ENCODE assay signal across 9 cellular contexts in genomic region chr11:120212259-120212888, GRCh38. TPM values are rescaled to one million over a fixed set of nuclear protein-coding genes. Genes with fewer than 3 reads are reported as not detected.
DNase-seq lines count a peak whose midpoint lies in the region; ATAC-seq, FAIRE-seq and TF ChIP-seq lines count a peak whose summit lies in the region.
"Had no signal": no experiment of that assay in that cellular context is flagged by ENCODE, and none has a peak within 500 bp of the region (broad histone marks: within the 10 kb centered on the region; RNA-seq: fewer than 3 reads in every experiment).

No MANE protein-coding gene starts in this region.

- H2AFZ ChIP-seq in GM12878 (ENCODE audit: control insufficient read depth, low read depth, low read length) = no peak overlapping the region

- no peak for TF ChIP-seq EP300 in GM12878 (IDR thresholded peaks at IDR 0.05; ENCODE audit: borderline replicate concordance in 1 of 2, control insufficient read depth in 1 of 2, low read depth in 2 of 2, low read length in 2 of 2)
- no peak for TF ChIP-seq EP300 in stomach (IDR thresholded peaks at IDR 0.05)

- H3K4me1 ChIP-seq in GM12878 (ENCODE audit: control insufficient read depth, insufficient read depth, low read length) (peaks cover 11% of the 10 kb centered on the region), kidney (ENCODE audit: control insufficient read depth in 1 of 2, insufficient read depth in 1 of 2, low read depth in 1 of 2, low read length in 2 of 2) (peaks cover 29 to 32% of the 10 kb centered on the region in 2 donors), stomach (peaks cover 28 to 92% (median 79%) of the 10 kb centered on the region in 4 donors)

- H3K9me3 ChIP-seq in GM12878 (replicated peaks; ENCODE audit: control insufficient read depth, insufficient read depth, low read length) (no peaks in the 10 kb centered on the region), kidney (ENCODE audit: control insufficient read depth in 1 of 2, low read length in 2 of 2) (no peaks in the 10 kb centered on the region), stomach (no peaks in the 10 kb centered on the region)

- TF ChIP-seq CTCF in GM12878 (IDR thresholded peaks at IDR 0.05 in 2 of 3, conservative IDR thresholded peaks at IDR 0.05 in 1 of 3; ENCODE audit: control insufficient read depth in 2 of 3, extremely low read depth in 1 of 3, insufficient read depth in 1 of 3, low read depth in 3 of 3, low read length in 3 of 3) (no peak), kidney (IDR thresholded peaks at IDR 0.05; ENCODE audit: borderline replicate concordance, extremely low read depth, insufficient read depth) (no peak), stomach (IDR thresholded peaks at IDR 0.05) (no peak), D721Med (IDR thresholded peaks at IDR 0.05; ENCODE audit: insufficient read depth, missing control alignments) (no peak)

- no peaks in the 10 kb centered on the region for H3K79me2 ChIP-seq in GM12878 (ENCODE audit: control insufficient read depth, insufficient read depth, low read length)

- H3K9ac ChIP-seq in GM12878 (ENCODE audit: control insufficient read depth, insufficient read depth, low read length) = no peak overlapping the region
- H3K9ac ChIP-seq in kidney (ENCODE audit: low read length in 2 of 2) = peak overlapping the region in 1 of 2 donors; percentile 53

- intact Hi-C loops in GM12878 (cut with micrococcal nuclease; ENCODE audit: unreplicated experiment) (loop anchor here (5.0 kb wide), 1 partner anchor 35 kb away; no protein-coding TSS in a partner anchor), kidney (cut with DNase I) (no loop called here), stomach (cut with DNase I; ENCODE audit: low total_unique reads) (no loop called here)

- no peak for TF ChIP-seq RAD21 in GM12878 (IDR thresholded peaks at IDR 0.05; ENCODE audit: insufficient read depth, low read depth, low read length)

- ATAC-seq in GM12878 (no peak), HG02610 (IDR thresholded peaks at IDR 0.05; ENCODE audit: unreplicated experiment) (no peak)

- H3K4me2 ChIP-seq in GM12878 (ENCODE audit: control insufficient read depth, insufficient read depth) = no peak overlapping the region

- TF ChIP-seq POLR2A in GM12878 (IDR thresholded peaks at IDR 0.05; ENCODE audit: low read depth, low read length) (no peak), stomach (IDR thresholded peaks at IDR 0.05) (no peak)

- H3K36me3 ChIP-seq in GM12878 (ENCODE audit: control insufficient read depth in 2 of 2, insufficient read depth in 2 of 2, low read length in 1 of 2) = no peaks in the 10 kb centered on the region
- H3K36me3 ChIP-seq in kidney (ENCODE audit: control insufficient read depth in 1 of 2, insufficient read depth in 2 of 2, low read length in 2 of 2) = no peaks in the 10 kb centered on the region
- peaks cover 0 to 10% (median 7%) of the 10 kb centered on the region in 4 donors for H3K36me3 ChIP-seq in stomach

- POLR2A ChIA-PET in GM12878 (lab: Charles Lee) = no interaction called here

- FAIRE-seq in GM12878 (lab: Jason Lieb, UNC) = no peak
- no peak for FAIRE-seq in kidney (lab: Jason Lieb, UNC)
- no peak for FAIRE-seq in D721Med (lab: Jason Lieb, UNC)

- H4K20me1 ChIP-seq in GM12878 (ENCODE audit: control insufficient read depth, insufficient read depth) = no peaks in the 10 kb centered on the region

- BruUV-seq in GM12878 (replicated peaks; lab: Mats Ljungman, UMichigan) = TSS peak; percentile 43

- no peak overlapping the region for H3K27ac ChIP-seq in GM12878 (ENCODE audit: control insufficient read depth, insufficient read depth)
- peak overlapping the region in 1 of 2 donors; percentile 69 for H3K27ac ChIP-seq in kidney (ENCODE audit: low read depth in 2 of 2, low read length in 2 of 2)
- peak overlapping the region; percentile 55 to 93 (median 88) for H3K27ac ChIP-seq in stomach

- peak; percentile 39 for DNase-seq in HT-29 (ENCODE audit: low spot score)
- DNase-seq in GM12878 (ENCODE audit: low read depth, low spot score) = no peak
- DNase-seq in kidney = peak; percentile 61
- DNase-seq in stomach = no peak
- no peak for DNase-seq in medulla oblongata (ENCODE audit: extremely low spot score)
- no peak for DNase-seq in D721Med (ENCODE audit: insufficient read length, low spot score)
- DNase-seq in NCI-H1092 (lab: John Stamatoyannopoulos, UW) = no peak
- DNase-seq: activated effector memory CD4-positive, alpha-beta T cell treated with Interleukin-2 at 50 U/mL for 16 hours had no signal

- WGBS in GM12878 (ENCODE audit: insufficient coverage, insufficient replicate concordance, low lambda C conversion rate, missing lambda C conversion rate) = 47% methylated on average over 14 of the region's 14 CpGs
- WGBS in stomach, 5 donors = 27 to 45% (median 34%) methylated on average over 13 to 14 of the region's 14 CpGs

- H3K27me3 ChIP-seq in GM12878 (replicated peaks in 1 of 2; ENCODE audit: control insufficient read depth in 2 of 2, insufficient read depth in 2 of 2, low read length in 1 of 2) (peaks cover 0 to 1% of the 10 kb centered on the region in 2 experiments; a peak in 1 of 4 replicates), stomach (peaks cover 0 to 6% (median 0%) of the 10 kb centered on the region in 3 donors)

- in situ Hi-C loops in GM12878 (cut with MboI) = no loop called here

- H3K4me3 ChIP-seq in GM12878 (no peak overlapping the region), kidney (ENCODE audit: low read length in 2 of 2) (peak overlapping the region; percentile 13 to 60), stomach (peak overlapping the region; percentile 70 to 89 (median 76))

- CTCF ChIA-PET in GM12878 (lab: Yijun Ruan, JAX) = interaction anchor here (0.5 to 2.8 kb wide), 4 partner anchors 37 to 431 kb away, joined by 3 to 8 read pairs (median 4); no protein-coding TSS in a partner anchor

- SMC1A ChIA-PET in GM12878 (lab: Charles Lee; ENCODE audit: uncharacterized antibody, unreplicated experiment) = interaction anchor here (0.9 kb wide), 2 partner anchors 87 to 90 kb away, joined by 3 read pairs; no protein-coding TSS in a partner anchor

- RAD21 ChIA-PET in GM12878 (lab: Charles Lee; ENCODE audit: unreplicated experiment) = no interaction called here

TF ChIP-seq in GM12878, 131 proteins besides CTCF, POLR2A, EP300 and RAD21 (continues in another document):
- TF ChIP-seq NFXL1 (IDR thresholded peaks at IDR 0.05; ENCODE audit: borderline replicate concordance) (no peak), SMAD1 (IDR thresholded peaks at IDR 0.05; ENCODE audit: low read depth, partially characterized antibody) (no peak), HDGF (IDR thresholded peaks at IDR 0.05) (no peak), BRCA1 (IDR thresholded peaks at IDR 0.05; ENCODE audit: low read depth, low read length) (no peak), CHD4 (IDR thresholded peaks at IDR 0.05) (no peak)

RNA-seq across cellular contexts. Expression of gene OAF, which starts 1.5 kb away (rescaled TPM):
- 68.5 and 87.3 TPM in 2 replicates for total RNA-seq in HT-29 (2014; rRNA removed; shearing (Covaris generic))
- total RNA-seq in GM12878 (2013; cell fraction: nucleolus; rRNA removed) = 9.4 and 15.9 TPM in 2 replicates
- total RNA-seq in GM12878 (2014; rRNA removed) (1.5 and 1.8 TPM in 2 replicates), GM12878 (2014; rRNA removed; fragmentation: Illumina TruSeq; extraction: Trizol) (0.55 and 1.0 TPM in 2 replicates), GM12878 (2021) (1.5 and 2.0 TPM in 2 replicates), kidney (48.2 TPM), stomach (100 to 1,000 TPM in 2 of 5 donors, 10 to 100 TPM in 3; 23.3 to 380 (median 37.2) TPM)
- polyA plus RNA-seq in GM12878 (2011; ENCODE audit: low read depth) = 0.85 TPM
- polyA plus RNA-seq in GM12878 (2011; rRNA removed) (2.5 and 4.7 TPM in 2 replicates), GM12878 (2014; fragmentation: Illumina TruSeq; extraction: Trizol) (0.51 and 0.55 TPM in 2 replicates), GM12878 (2014; fragmentation: Nextera tagmentation; extraction: Ambion mirVana) (under 1 TPM; 0.10 to 0.22 TPM), GM12878 (2014; rRNA removed) (1.5 and 1.6 TPM in 2 replicates), GM12878 (2016; fragmentation: Nextera tagmentation; extraction: Ambion mirVana) (1 to 10 TPM in 1 of 2 experiments, under 1 TPM in 1; 0.24 to 1.1 TPM), kidney (ENCODE audit: insufficient read depth, low read depth, low replicate concordance) (78.1 TPM), stomach (10 to 100 TPM; 17.1 to 30.5 (median 30.2) TPM)
- 5.8 and 7.1 TPM in 2 replicates for polyA plus RNA-seq in GM12878 (2011; cell fraction: cytosol; rRNA removed)
- polyA plus RNA-seq in GM12878 (2011; cell fraction: nucleus; rRNA removed) = 6.2 and 8.7 TPM in 2 replicates
- polyA plus RNA-seq in GM12878 (2012) = 1.9 and 2.1 TPM in 2 replicates
- 1.1 and 3.6 TPM in 2 replicates for polyA minus RNA-seq in GM12878 (2011; rRNA and poly(A)+ RNA removed)
- 0.80 and 1.2 TPM in 2 replicates for polyA minus RNA-seq in GM12878 (2011; cell fraction: cytosol; rRNA and poly(A)+ RNA removed)
- 1.9 and 4.7 TPM in 2 replicates for polyA minus RNA-seq in GM12878 (2011; cell fraction: nucleus; rRNA and poly(A)+ RNA removed)

RNA-seq across cellular contexts. Expression of gene POU2F3, which starts 27.6 kb away (rescaled TPM):
- 0.28 and 0.86 TPM in 2 replicates for total RNA-seq in HT-29 (2014; rRNA removed; shearing (Covaris generic))
- total RNA-seq in GM12878 (2013; cell fraction: nucleolus; rRNA removed) = 10.1 and 12.8 TPM in 2 replicates
- 0.11 and 0.16 TPM in 2 replicates for total RNA-seq in GM12878 (2014; rRNA removed)
- 0.18 and 0.22 TPM in 2 replicates for total RNA-seq in GM12878 (2014; rRNA removed; fragmentation: Illumina TruSeq; extraction: Trizol)
- 0.21 and 0.36 TPM in 2 replicates for total RNA-seq in GM12878 (2021)
- polyA plus RNA-seq in GM12878 (2011; ENCODE audit: low read depth) = not detected
- 3.5 and 4.4 TPM in 2 replicates for polyA plus RNA-seq in GM12878 (2011; rRNA removed)
- 2.5 and 2.6 TPM in 2 replicates for polyA plus RNA-seq in GM12878 (2011; cell fraction: cytosol; rRNA removed)
- polyA plus RNA-seq in GM12878 (2011; cell fraction: nucleus; rRNA removed) = 4.4 and 5.4 TPM in 2 replicates
- polyA plus RNA-seq in GM12878 (2012) = 0.22 and 0.36 TPM in 2 replicates
- 0.17 and 0.53 TPM in 2 replicates for polyA plus RNA-seq in GM12878 (2014; fragmentation: Illumina TruSeq; extraction: Trizol)
- under 1 TPM; 0.15 to 0.37 TPM for polyA plus RNA-seq in GM12878 (2014; fragmentation: Nextera tagmentation; extraction: Ambion mirVana)
- polyA plus RNA-seq in GM12878 (2014; rRNA removed) = 0.05 and 0.09 TPM in 2 replicates
- under 1 TPM; 0.31 to 0.39 TPM for polyA plus RNA-seq in GM12878 (2016; fragmentation: Nextera tagmentation; extraction: Ambion mirVana)
- polyA minus RNA-seq in GM12878 (2011; rRNA and poly(A)+ RNA removed) = 3.5 and 3.6 TPM in 2 replicates
- polyA minus RNA-seq in GM12878 (2011; cell fraction: cytosol; rRNA and poly(A)+ RNA removed) = 0.80 and 2.2 TPM in 2 replicates
- 2.4 and 4.2 TPM in 2 replicates for polyA minus RNA-seq in GM12878 (2011; cell fraction: nucleus; rRNA and poly(A)+ RNA removed)
- 0.85 TPM for total RNA-seq in kidney
- polyA plus RNA-seq in kidney (ENCODE audit: insufficient read depth, low read depth, low replicate concordance) = 1.2 TPM
- total RNA-seq in stomach = 1 to 10 TPM in 2 of 5 donors, under 1 TPM in 1, not detected in 2; 0.18 to 1.9 (median 1.3) TPM
- 1 to 10 TPM in 2 of 3 donors, under 1 TPM in 1; 0.75 to 1.5 (median 1.3) TPM for polyA plus RNA-seq in stomach

Comparison
In these comparisons a context has a peak if more than half of its experiments do, and no peak if none do; other contexts are left out.
1. DNase-seq: peak in HT-29 (single experiment) and kidney (single experiment); none in GM12878 (single experiment), stomach (single experiment), medulla oblongata (single experiment), D721Med (single experiment) and NCI-H1092 (single experiment).